In the genomic region with DNA sequence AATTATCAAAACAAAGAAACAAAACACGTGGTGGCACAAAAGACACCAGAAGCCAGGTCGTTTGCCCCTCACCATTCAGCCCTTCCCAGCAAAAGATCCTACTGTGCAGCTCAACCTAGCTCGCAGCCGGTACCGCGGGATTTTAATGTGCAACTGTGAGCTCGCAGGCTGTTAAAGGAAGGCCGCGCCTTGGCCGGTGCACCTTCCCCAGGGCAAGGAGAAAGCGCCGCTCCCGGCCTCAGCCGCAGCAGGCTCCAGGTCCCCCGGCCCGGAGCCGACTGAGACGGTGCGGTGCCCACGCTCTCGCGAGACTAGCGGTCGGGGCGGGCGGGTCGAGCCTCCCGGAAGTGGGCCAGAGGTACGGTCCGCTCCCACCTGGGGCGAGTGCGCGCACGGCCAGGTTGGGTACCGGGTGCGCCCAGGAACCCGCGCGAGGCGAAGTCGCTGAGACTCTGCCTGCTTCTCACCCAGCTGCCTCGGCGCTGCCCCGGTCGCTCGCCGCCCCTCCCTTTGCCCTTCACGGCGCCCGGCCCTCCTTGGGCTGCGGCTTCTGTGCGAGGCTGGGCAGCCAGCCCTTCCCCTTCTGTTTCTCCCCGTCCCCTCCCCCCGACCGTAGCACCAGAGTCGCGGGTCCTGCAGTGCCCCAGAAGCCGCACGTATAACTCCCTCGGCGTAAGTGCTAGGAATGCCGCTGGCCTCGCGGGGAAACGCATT, we compare ENCODE assay signal across 1 cellular context.
TF ChIP-seq lines count a peak whose summit lies in the region.

AGL (plus strand) TSS at position 618 of the 714 bp plus-strand sequence. CDS start 682 bp downstream, outside the sequence.

TF ChIP-seq in HepG2, 621 proteins besides CTCF, POLR2A, EP300 and RAD21 (continued from another document and continues in another):
- TF ChIP-seq ZNF839 (CRISPR knock-in tag; IDR thresholded peaks at IDR 0.05; ENCODE audit: borderline replicate concordance): 0 out of 2 replicates have a peak, but pooled peaks have one; percentile 86
- TF ChIP-seq SKI (IDR thresholded peaks at IDR 0.05; ENCODE audit: partially characterized antibody): peak; percentile 14
- TF ChIP-seq ZNF326 (CRISPR knock-in tag; IDR thresholded peaks at IDR 0.05; ENCODE audit: borderline replicate concordance): no peak
- TF ChIP-seq MXD1 (CRISPR knock-in tag; IDR thresholded peaks at IDR 0.05): peak; percentile 84
- TF ChIP-seq RFX3 (CRISPR knock-in tag; IDR thresholded peaks at IDR 0.05): no peak
- TF ChIP-seq ZFP36L2 (CRISPR knock-in tag; IDR thresholded peaks at IDR 0.05): no peak
- TF ChIP-seq ZNF24 (IDR thresholded peaks at IDR 0.05): no peak
- 0 out of 2 replicates have a peak, but pooled peaks have one; percentile 28 for TF ChIP-seq ZNF83 (CRISPR knock-in tag; IDR thresholded peaks at IDR 0.05; ENCODE audit: borderline replicate concordance)
- TF ChIP-seq MEF2D (CRISPR knock-in tag; IDR thresholded peaks at IDR 0.05): no peak; the same call in 1 of the 2 replicates
- TF ChIP-seq BRCA1 (CRISPR knock-in tag; IDR thresholded peaks at IDR 0.05): peak; percentile 94
- TF ChIP-seq ZNF687 (CRISPR knock-in tag; IDR thresholded peaks at IDR 0.05): peak; percentile 99
- TF ChIP-seq, protein P1, sequence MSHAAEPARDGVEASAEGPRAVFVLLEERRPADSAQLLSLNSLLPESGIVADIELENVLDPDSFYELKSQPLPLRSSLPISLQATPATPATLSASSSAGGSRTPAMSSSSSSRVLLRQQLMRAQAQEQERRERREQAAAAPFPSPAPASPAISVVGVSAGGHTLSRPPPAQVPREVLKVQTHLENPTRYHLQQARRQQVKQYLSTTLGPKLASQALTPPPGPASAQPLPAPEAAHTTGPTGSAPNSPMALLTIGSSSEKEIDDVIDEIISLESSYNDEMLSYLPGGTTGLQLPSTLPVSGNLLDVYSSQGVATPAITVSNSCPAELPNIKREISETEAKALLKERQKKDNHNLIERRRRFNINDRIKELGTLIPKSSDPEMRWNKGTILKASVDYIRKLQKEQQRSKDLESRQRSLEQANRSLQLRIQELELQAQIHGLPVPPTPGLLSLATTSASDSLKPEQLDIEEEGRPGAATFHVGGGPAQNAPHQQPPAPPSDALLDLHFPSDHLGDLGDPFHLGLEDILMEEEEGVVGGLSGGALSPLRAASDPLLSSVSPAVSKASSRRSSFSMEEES (CRISPR knock-in tag; IDR thresholded peaks at IDR 0.05): no peak
- TF ChIP-seq ZNF101 (CRISPR knock-in tag; IDR thresholded peaks at IDR 0.05; ENCODE audit: borderline replicate concordance, low read depth): no peak
- TF ChIP-seq, protein P2, sequence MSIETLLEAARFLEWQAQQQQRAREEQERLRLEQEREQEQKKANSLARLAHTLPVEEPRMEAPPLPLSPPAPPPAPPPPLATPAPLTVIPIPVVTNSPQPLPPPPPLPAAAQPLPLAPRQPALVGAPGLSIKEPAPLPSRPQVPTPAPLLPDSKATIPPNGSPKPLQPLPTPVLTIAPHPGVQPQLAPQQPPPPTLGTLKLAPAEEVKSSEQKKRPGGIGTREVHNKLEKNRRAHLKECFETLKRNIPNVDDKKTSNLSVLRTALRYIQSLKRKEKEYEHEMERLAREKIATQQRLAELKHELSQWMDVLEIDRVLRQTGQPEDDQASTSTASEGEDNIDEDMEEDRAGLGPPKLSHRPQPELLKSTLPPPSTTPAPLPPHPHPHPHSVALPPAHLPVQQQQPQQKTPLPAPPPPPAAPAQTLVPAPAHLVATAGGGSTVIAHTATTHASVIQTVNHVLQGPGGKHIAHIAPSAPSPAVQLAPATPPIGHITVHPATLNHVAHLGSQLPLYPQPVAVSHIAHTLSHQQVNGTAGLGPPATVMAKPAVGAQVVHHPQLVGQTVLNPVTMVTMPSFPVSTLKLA (IDR thresholded peaks at IDR 0.05): no peak
- peak; percentile 40; the same call in 1 of the 3 replicates for TF ChIP-seq MXI1 (IDR thresholded peaks at IDR 0.05; ENCODE audit: borderline replicate concordance, low read depth, low read length)
- TF ChIP-seq FOXP4 (CRISPR knock-in tag; IDR thresholded peaks at IDR 0.05): peak; percentile 54
- TF ChIP-seq IKZF4 (CRISPR knock-in tag; IDR thresholded peaks at IDR 0.05; ENCODE audit: borderline replicate concordance, low read depth, not compliant biosample characterization): peak; percentile 72
- no peak for TF ChIP-seq RORA (CRISPR knock-in tag; IDR thresholded peaks at IDR 0.05)
- TF ChIP-seq MATR3 (CRISPR knock-in tag; IDR thresholded peaks at IDR 0.05): no peak
- TF ChIP-seq, protein P3, sequence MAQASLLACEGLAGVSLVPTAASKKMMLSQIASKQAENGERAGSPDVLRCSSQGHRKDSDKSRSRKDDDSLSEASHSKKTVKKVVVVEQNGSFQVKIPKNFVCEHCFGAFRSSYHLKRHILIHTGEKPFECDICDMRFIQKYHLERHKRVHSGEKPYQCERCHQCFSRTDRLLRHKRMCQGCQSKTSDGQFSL (CRISPR knock-in tag; IDR thresholded peaks at IDR 0.05): 0 out of 2 replicates have a peak, but pooled peaks have one; percentile 49
- peak; percentile 42; the same call in 1 of the 2 replicates for TF ChIP-seq HIVEP1 (CRISPR knock-in tag; IDR thresholded peaks at IDR 0.05)
- no peak for TF ChIP-seq CREM (IDR thresholded peaks at IDR 0.05)
- TF ChIP-seq CREM (CRISPR knock-in tag; IDR thresholded peaks at IDR 0.05): no peak
- peak; percentile 91 for TF ChIP-seq ZNF605 (CRISPR knock-in tag; IDR thresholded peaks at IDR 0.05)
- no peak for TF ChIP-seq ZNF543 (CRISPR knock-in tag; IDR thresholded peaks at IDR 0.05)
- TF ChIP-seq RERE (CRISPR knock-in tag; IDR thresholded peaks at IDR 0.05; ENCODE audit: low read depth): no peak
- TF ChIP-seq RXRB (CRISPR knock-in tag; IDR thresholded peaks at IDR 0.05; ENCODE audit: borderline replicate concordance): peak; percentile 75
- TF ChIP-seq KDM6A (CRISPR knock-in tag; IDR thresholded peaks at IDR 0.05; ENCODE audit: low read depth): no peak
- TF ChIP-seq ZNF441 (CRISPR knock-in tag; IDR thresholded peaks at IDR 0.05; ENCODE audit: borderline replicate concordance): peak; percentile 47
- peak; percentile 38; the same call in 1 of the 2 replicates for TF ChIP-seq ZHX1 (CRISPR knock-in tag; IDR thresholded peaks at IDR 0.05; ENCODE audit: low read depth)
- no peak for TF ChIP-seq PTBP1 (IDR thresholded peaks at IDR 0.05; ENCODE audit: low read depth, low read length, poor library complexity, severe bottlenecking)
- no peak for TF ChIP-seq ZBTB44 (CRISPR knock-in tag; IDR thresholded peaks at IDR 0.05)
